ENCODE assay signal across 21 cellular contexts in the genomic region with DNA sequence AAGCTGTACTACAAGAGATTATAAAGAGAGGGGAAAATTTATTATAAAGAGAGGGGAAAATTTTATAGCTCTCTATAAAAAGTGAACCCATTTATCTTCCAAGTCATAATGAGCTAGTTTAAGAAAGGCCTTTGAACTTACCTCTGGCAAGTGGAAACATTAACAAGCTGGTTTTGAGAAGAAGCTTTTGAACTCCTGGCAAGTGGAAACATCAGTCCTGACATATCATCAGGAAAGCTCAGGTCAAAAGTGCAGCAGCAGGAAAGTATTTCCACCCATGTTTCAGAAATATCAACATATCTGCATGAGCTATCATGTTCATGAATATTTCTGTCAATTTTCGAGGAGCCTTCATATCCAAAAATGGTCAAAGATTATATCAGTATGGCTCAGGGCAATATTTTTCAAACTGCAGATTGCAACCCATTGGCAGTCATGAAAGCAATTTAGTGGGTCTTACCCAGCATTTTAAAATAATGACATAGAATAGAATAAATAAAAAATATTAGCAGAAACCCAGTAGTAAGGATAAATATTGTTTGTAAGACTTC.
"Had no signal": no experiment of that assay in that cellular context is flagged by ENCODE, and none has a peak within 500 bp of the region (broad histone marks: within the 10 kb centered on the region; RNA-seq: fewer than 3 reads in every experiment).

No MANE protein-coding gene starts in this region.

- H3K4me1 Mint-ChIP-seq: neural progenitor cell; stimulated activated effector memory CD8-positive, alpha-beta T cell treated with anti-CD3 and anti-CD28 coated beads, Interleukin-12 subunit alpha, Interleukin-12 subunit beta, amount 100 ng/mL, for 72 hours had no signal

- H3K4me1 ChIP-seq: neural progenitor cell, prostate gland, right atrium auricular region, sigmoid colon, stomach, thyroid gland had no signal

- H3K27ac Mint-ChIP-seq: naive thymus-derived CD4-positive, alpha-beta T cell; neural progenitor cell; stimulated activated effector memory CD8-positive, alpha-beta T cell treated with anti-CD3 and anti-CD28 coated beads, Interleukin-12 subunit alpha, Interleukin-12 subunit beta, amount 100 ng/mL, for 72 hours had no signal

- H3K9me3 ChIP-seq: prostate gland, right atrium auricular region, sigmoid colon, stomach, thyroid gland had no signal

- H3K27ac ChIP-seq: neural progenitor cell, prostate gland, right atrium auricular region, sigmoid colon, stomach, thyroid gland had no signal

- FAIRE-seq: keratinocyte had no signal

- H2AFZ ChIP-seq: neural progenitor cell had no signal

- H3K4me3 ChIP-seq: lung, neural progenitor cell, prostate gland, right atrium auricular region, sigmoid colon, stomach, thyroid gland had no signal

- DNase-seq: effector CD8-positive, alpha-beta T cell; erythroblast; hypothalamus; mesenchymal stem cell; midbrain; naive thymus-derived CD4-positive, alpha-beta T cell; sigmoid colon; stimulated activated CD4-positive, alpha-beta T cell treated with anti-CD3 and anti-CD28 coated beads, Interleukin-2, amount 100 ng/mL, for 24 hours; stimulated activated CD4-positive, alpha-beta T cell treated with anti-CD3 and anti-CD28 coated beads, Interleukin-4, amount 100 ng/mL, for 24 hours; stimulated activated naive CD4-positive, alpha-beta T cell treated with Interleukin-2 at 50 U/mL for 16 hours; stomach; thyroid gland; trophoblast cell had no signal

- ATAC-seq: left lobe of liver; naive thymus-derived CD4-positive, alpha-beta T cell; stimulated activated effector memory CD8-positive, alpha-beta T cell treated with anti-CD3 and anti-CD28 coated beads, Interleukin-12 subunit alpha, Interleukin-12 subunit beta, amount 100 ng/mL, for 72 hours had no signal

- H3K4me2 ChIP-seq: neural progenitor cell had no signal

- H3K36me3 Mint-ChIP-seq: naive thymus-derived CD4-positive, alpha-beta T cell; neural progenitor cell; stimulated activated effector memory CD8-positive, alpha-beta T cell treated with anti-CD3 and anti-CD28 coated beads, Interleukin-12 subunit alpha, Interleukin-12 subunit beta, amount 100 ng/mL, for 72 hours had no signal

- H3K36me3 ChIP-seq: neural progenitor cell, prostate gland, right atrium auricular region, sigmoid colon, stomach, thyroid gland had no signal

- H3K27me3 ChIP-seq: neural progenitor cell, right atrium auricular region, sigmoid colon, stomach, thyroid gland had no signal

- H3K4me3 Mint-ChIP-seq: naive thymus-derived CD4-positive, alpha-beta T cell; nephron; neural progenitor cell; stimulated activated effector memory CD8-positive, alpha-beta T cell treated with anti-CD3 and anti-CD28 coated beads, Interleukin-12 subunit alpha, Interleukin-12 subunit beta, amount 100 ng/mL, for 72 hours had no signal

- H3K9me3 Mint-ChIP-seq: naive thymus-derived CD4-positive, alpha-beta T cell; nephron; neural progenitor cell; stimulated activated effector memory CD8-positive, alpha-beta T cell treated with anti-CD3 and anti-CD28 coated beads, Interleukin-12 subunit alpha, Interleukin-12 subunit beta, amount 100 ng/mL, for 72 hours had no signal

- H3K9ac ChIP-seq: neural progenitor cell had no signal
